Comparison of ENCODE assay signal across 1 cellular context in the genomic region with DNA sequence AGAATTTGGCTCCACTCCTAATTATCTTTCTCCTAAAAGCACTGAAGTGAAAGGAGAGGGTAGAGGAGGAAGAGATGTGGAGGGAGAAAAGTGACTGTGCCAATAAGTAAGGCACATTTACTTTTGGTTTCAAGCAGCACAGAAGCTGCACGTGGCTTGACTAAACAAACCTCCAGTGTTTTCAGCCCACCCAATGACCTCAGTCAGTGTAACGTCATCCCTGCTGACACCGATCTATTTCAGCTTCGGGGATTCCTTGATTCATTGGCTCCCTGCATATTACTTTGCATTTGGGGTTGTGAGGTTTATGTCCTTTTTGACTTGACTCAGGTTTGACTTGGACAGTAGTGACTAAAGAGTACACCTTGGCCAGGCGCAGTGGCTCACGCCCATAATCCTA.
TF ChIP-seq lines count a peak whose summit lies in the region.

No MANE protein-coding gene starts in this region.

TF ChIP-seq in GM23338, 12 proteins besides CTCF, POLR2A, EP300 and RAD21 (continued from another document):
- TF ChIP-seq ZNF462 (CRISPR knock-in tag; IDR thresholded peaks at IDR 0.05) (no peak), NANOG (IDR thresholded peaks at IDR 0.05; ENCODE audit: borderline replicate concordance) (no peak), CREB1 (CRISPR knock-in tag; IDR thresholded peaks at IDR 0.05; ENCODE audit: low read depth) (no peak), EZH2phosphoT487 (IDR thresholded peaks at IDR 0.05; ENCODE audit: unreplicated experiment) (no peak), JUNB (IDR thresholded peaks at IDR 0.05; ENCODE audit: unreplicated experiment) (no peak), ZNF114 (CRISPR knock-in tag; IDR thresholded peaks at IDR 0.05) (no peak), STAT1 (IDR thresholded peaks at IDR 0.05; ENCODE audit: unreplicated experiment) (no peak), EZH2 (IDR thresholded peaks at IDR 0.05; ENCODE audit: low read depth, unreplicated experiment) (no peak), REST (IDR thresholded peaks at IDR 0.05; ENCODE audit: unreplicated experiment) (no peak)
TF ChIP-seq in GM23338: peak in this region for 0.
